In genomic region chr4:5824227-5824626, GRCh38 we compare ENCODE assay signal across 15 cellular contexts.
DNase-seq lines count a peak whose midpoint lies in the region; TF ChIP-seq lines count a peak whose summit lies in the region.
"Had no signal": no experiment of that assay in that cellular context is flagged by ENCODE, and none has a peak within 500 bp of the region (broad histone marks: within the 10 kb centered on the region; RNA-seq: fewer than 3 reads in every experiment).

No MANE protein-coding gene starts in this region.

- H3K4me3 Mint-ChIP-seq in T-helper 1 cell treated with Interleukin-12 subunit alpha and Interleukin-12 subunit beta and Interleukin-4 antibody, amounts not matched to agents 30 μg/mL and 1 μg/mL, for 36 hours: peak overlapping the region; percentile 35
- peak overlapping the region; percentile 7 for H3K4me3 Mint-ChIP-seq in neural crest cell

- H3K9me3 ChIP-seq in breast epithelium (no peaks in the 10 kb centered on the region), A673 (ENCODE audit: low read depth, low read length, poor library complexity, severe bottlenecking) (no peaks in the 10 kb centered on the region)
- H3K9me3 ChIP-seq: SJSA1 had no signal

- no peak overlapping the region for H3K27ac ChIP-seq in brain microvascular endothelial cell
- H3K27ac ChIP-seq in breast epithelium: no peak overlapping the region
- no peak overlapping the region for H3K27ac ChIP-seq in A673 (ENCODE audit: low read depth, low read length, poor library complexity, severe bottlenecking)
- H3K27ac ChIP-seq: 22Rv1, SJSA1 had no signal

- H3K27me3 ChIP-seq in brain microvascular endothelial cell (replicated peaks): no peaks in the 10 kb centered on the region
- H3K27me3 ChIP-seq in breast epithelium: no peaks in the 10 kb centered on the region
- H3K27me3 ChIP-seq in A673 (replicated peaks; ENCODE audit: insufficient read depth, low read depth, low read length, poor library complexity): no peaks in the 10 kb centered on the region
- H3K27me3 ChIP-seq: SJSA1 had no signal

- CTCF ChIA-PET in A673 (lab: Charles Lee): interaction anchor here (0.5 kb wide), 1 partner anchor 154 kb away, joined by 3 read pairs; no protein-coding TSS in a partner anchor

- TF ChIP-seq CTCF in brain microvascular endothelial cell (IDR thresholded peaks at IDR 0.05; ENCODE audit: low read depth, low read length, missing control alignments) (no peak), neural crest cell (conservative IDR thresholded peaks at IDR 0.05) (no peak), breast epithelium (IDR thresholded peaks at IDR 0.05) (no peak), A673 (conservative IDR thresholded peaks at IDR 0.05; ENCODE audit: low read depth, low read length) (no peak)

- no peak for TF ChIP-seq POLR2A in breast epithelium (IDR thresholded peaks at IDR 0.05)

- H3K4me1 Mint-ChIP-seq in T-helper 1 cell treated with Interleukin-12 subunit alpha and Interleukin-12 subunit beta and Interleukin-4 antibody, amounts not matched to agents 30 μg/mL and 1 μg/mL, for 36 hours (ENCODE audit: low read depth): peaks cover 30% of the 10 kb centered on the region
- no peaks in the 10 kb centered on the region for H3K4me1 Mint-ChIP-seq in neural crest cell

- no peak overlapping the region for H3K27ac Mint-ChIP-seq in T-helper 1 cell treated with Interleukin-12 subunit alpha and Interleukin-12 subunit beta and Interleukin-4 antibody, amounts not matched to agents 30 μg/mL and 1 μg/mL, for 36 hours
- H3K27ac Mint-ChIP-seq in neural crest cell (ENCODE audit: unreplicated experiment): no peak overlapping the region

- no peaks in the 10 kb centered on the region for H3K4me1 ChIP-seq in breast epithelium
- H3K4me1 ChIP-seq in A673 (ENCODE audit: insufficient read depth, low read length, poor library complexity, severe bottlenecking): no peaks in the 10 kb centered on the region
- H3K4me1 ChIP-seq: SJSA1 had no signal

- intact Hi-C loops in breast epithelium (cut with DNase I; ENCODE audit: low total_unique reads) (no loop called here), A673 (cut with micrococcal nuclease; ENCODE audit: unreplicated experiment) (loop anchor here (5.0 kb wide), 1 partner anchor 63 kb away; no protein-coding TSS in a partner anchor)

- H3K36me3 ChIP-seq in brain microvascular endothelial cell (replicated peaks) (peaks cover 52% of the 10 kb centered on the region), breast epithelium (no peaks in the 10 kb centered on the region), A673 (ENCODE audit: insufficient read depth, low read length, poor library complexity, severe bottlenecking) (peaks cover 41% of the 10 kb centered on the region)

- H3K27me3 Mint-ChIP-seq in T-helper 1 cell treated with Interleukin-12 subunit alpha and Interleukin-12 subunit beta and Interleukin-4 antibody, amounts not matched to agents 30 μg/mL and 1 μg/mL, for 36 hours (ENCODE audit: low read depth): no peaks in the 10 kb centered on the region
- no peaks in the 10 kb centered on the region for H3K27me3 Mint-ChIP-seq in neural crest cell (ENCODE audit: low read depth)

- no peaks in the 10 kb centered on the region for H3K9me3 Mint-ChIP-seq in T-helper 1 cell treated with Interleukin-12 subunit alpha and Interleukin-12 subunit beta and Interleukin-4 antibody, amounts not matched to agents 30 μg/mL and 1 μg/mL, for 36 hours
- H3K9me3 Mint-ChIP-seq in neural crest cell: no peaks in the 10 kb centered on the region

- DNase-seq in T-helper 1 cell (no peak), brain microvascular endothelial cell (peak; percentile 24), neural crest cell (ENCODE audit: low read depth, low spot score) (no peak), breast epithelium (ENCODE audit: low spot score in 2 of 2) (no peak), NCI-H2029 (lab: John Stamatoyannopoulos, UW) (no peak), retina (no peak), A673 (ENCODE audit: low spot score) (no peak)
- DNase-seq: GF-D8; NCI-H1092; NCI-H1436; NCI-H187 treated with DMSO at 0.1 percent for 48 hours; NK-92 treated with Interleukin-12 subunit alpha and Interleukin-12 subunit beta, amount 100 ng/mL, for 24 hours had no signal

- in situ Hi-C loops in brain microvascular endothelial cell (cut with HindIII; ENCODE audit: low pct_ligation_motif_present, low sequenced_read_pairs): no loop called here

- H3K36me3 Mint-ChIP-seq in T-helper 1 cell treated with Interleukin-12 subunit alpha and Interleukin-12 subunit beta and Interleukin-4 antibody, amounts not matched to agents 30 μg/mL and 1 μg/mL, for 36 hours (ENCODE audit: low read depth): no peaks in the 10 kb centered on the region
- peaks cover 60% of the 10 kb centered on the region for H3K36me3 Mint-ChIP-seq in neural crest cell (ENCODE audit: low read depth)

- BruUV-seq in A673 (replicated peaks; lab: Mats Ljungman, UMichigan): no TSS peak

- POLR2A ChIA-PET in A673 (lab: Charles Lee; ENCODE audit: low non-redundant PET): no interaction called here

- H3K4me3 ChIP-seq in brain microvascular endothelial cell (ENCODE audit: low read depth, low read length) (no peak overlapping the region), breast epithelium (no peak overlapping the region), A673 (ENCODE audit: low read depth, low read length, poor library complexity, severe bottlenecking) (no peak overlapping the region)
- H3K4me3 ChIP-seq: SJSA1 had no signal
